ENCODE assay signal across 8 cellular contexts in genomic region chr6:93416575-93417420, GRCh38.
DNase-seq lines count a peak whose midpoint lies in the region; ATAC-seq lines count a peak whose summit lies in the region.

No MANE protein-coding gene starts in this region.

- no peak for ATAC-seq in HG02981 (IDR thresholded peaks at IDR 0.05; ENCODE audit: unreplicated experiment)

- H3K27me3 Mint-ChIP-seq in stimulated activated naive CD8-positive, alpha-beta T cell treated with anti-CD3 and anti-CD28 coated beads, Interleukin-15, Interleukin-2, amounts not matched to agents 100 ng/mL and 50 ng/mL, for 24 hours = peaks cover 57% of the 10 kb centered on the region

- peak; percentile 14 for DNase-seq in GM03348 (ENCODE audit: low spot score)
- peak; percentile 63 for DNase-seq in NCI-H2029 treated with DMSO at 0.1 percent for 48 hours (lab: John Stamatoyannopoulos, UW)
- DNase-seq in astrocyte of the hippocampus (ENCODE audit: low read depth, low spot score) = peak; percentile 52
- peak; percentile 17 for DNase-seq in iris pigment epithelial cell (ENCODE audit: low read depth)
- no peak for DNase-seq in stimulated activated CD8-positive, alpha-beta memory T cell treated with anti-CD3 and anti-CD28 coated beads, Interleukin-4, amount 100 ng/mL, for 48 hours
- DNase-seq in SW480 (ENCODE audit: low spot score) = no peak

- H3K36me3 Mint-ChIP-seq in stimulated activated naive CD8-positive, alpha-beta T cell treated with anti-CD3 and anti-CD28 coated beads, Interleukin-15, Interleukin-2, amounts not matched to agents 100 ng/mL and 50 ng/mL, for 24 hours (ENCODE audit: low read depth) = no peaks in the 10 kb centered on the region

- no peaks in the 10 kb centered on the region for H3K9me3 Mint-ChIP-seq in stimulated activated naive CD8-positive, alpha-beta T cell treated with anti-CD3 and anti-CD28 coated beads, Interleukin-15, Interleukin-2, amounts not matched to agents 100 ng/mL and 50 ng/mL, for 24 hours

- peak overlapping the region; percentile 10 for H3K4me3 Mint-ChIP-seq in stimulated activated naive CD8-positive, alpha-beta T cell treated with anti-CD3 and anti-CD28 coated beads, Interleukin-15, Interleukin-2, amounts not matched to agents 100 ng/mL and 50 ng/mL, for 24 hours

- no peak overlapping the region for H3K27ac Mint-ChIP-seq in stimulated activated naive CD8-positive, alpha-beta T cell treated with anti-CD3 and anti-CD28 coated beads, Interleukin-15, Interleukin-2, amounts not matched to agents 100 ng/mL and 50 ng/mL, for 24 hours

- peaks cover 26% of the 10 kb centered on the region for H3K4me1 Mint-ChIP-seq in stimulated activated naive CD8-positive, alpha-beta T cell treated with anti-CD3 and anti-CD28 coated beads, Interleukin-15, Interleukin-2, amounts not matched to agents 100 ng/mL and 50 ng/mL, for 24 hours (ENCODE audit: low read depth)

Comparison
In these comparisons a context has a peak if more than half of its experiments do, and no peak if none do; other contexts are left out.
1. DNase-seq: peak in GM03348 (single experiment), NCI-H2029 treated with DMSO at 0.1 percent for 48 hours (single experiment), astrocyte of the hippocampus (single experiment) and iris pigment epithelial cell (single experiment); none in stimulated activated CD8-positive, alpha-beta memory T cell treated with anti-CD3 and anti-CD28 coated beads, Interleukin-4, amount 100 ng/mL, for 48 hours (single experiment) and SW480 (single experiment).